In genomic region chr3:129184396-129184656, GRCh38 we compare ENCODE assay signal across 8 cellular contexts. TPM values are rescaled to one million over a fixed set of nuclear protein-coding genes. Genes with fewer than 3 reads are reported as not detected.
DNase-seq lines count a peak whose midpoint lies in the region; ATAC-seq and TF ChIP-seq lines count a peak whose summit lies in the region.

No MANE protein-coding gene starts in this region.

- TF ChIP-seq CTCF in left ventricle myocardium inferior (IDR thresholded peaks at IDR 0.05; ENCODE audit: borderline replicate concordance) = no peak

- ATAC-seq in sciatic nerve (peak; percentile 3), HG03521 (IDR thresholded peaks at IDR 0.05; ENCODE audit: unreplicated experiment) (no peak)

- H3K4me1 Mint-ChIP-seq in IgD-negative memory B cell = peaks cover 25 to 38% (median 30%) of the 10 kb centered on the region in 3 donors
- peaks cover 29% of the 10 kb centered on the region for H3K4me1 Mint-ChIP-seq in activated naive CD4-positive, alpha-beta T cell treated with anti-CD3 and anti-CD28 coated beads for 36 hours (ENCODE audit: low read depth)

- H3K36me3 ChIP-seq in left ventricle myocardium inferior = peaks cover 2% of the 10 kb centered on the region

- H3K9me3 Mint-ChIP-seq in IgD-negative memory B cell = no peaks in the 10 kb centered on the region
- no peaks in the 10 kb centered on the region for H3K9me3 Mint-ChIP-seq in activated naive CD4-positive, alpha-beta T cell treated with anti-CD3 and anti-CD28 coated beads for 36 hours

- H3K36me3 Mint-ChIP-seq in IgD-negative memory B cell = peaks cover 13% of the 10 kb centered on the region
- peaks cover 36% of the 10 kb centered on the region for H3K36me3 Mint-ChIP-seq in activated naive CD4-positive, alpha-beta T cell treated with anti-CD3 and anti-CD28 coated beads for 36 hours (ENCODE audit: low read depth)

- peak overlapping the region; percentile 92 to 99 (median 96) for H3K4me3 Mint-ChIP-seq in IgD-negative memory B cell
- peak overlapping the region; percentile 96 for H3K4me3 Mint-ChIP-seq in activated naive CD4-positive, alpha-beta T cell treated with anti-CD3 and anti-CD28 coated beads for 36 hours

- intact Hi-C loops in activated naive CD4-positive, alpha-beta T cell treated with anti-CD3 and anti-CD28 coated beads for 36 hours (cut with micrococcal nuclease) = loop anchor here (1.0 to 5.0 kb wide), 8 partner anchors 23 to 928 kb away; partner anchors contain the start of genes ACAD9, COPG1, ISY1 and RAB7A
- intact Hi-C loops in left ventricle myocardium inferior (cut with micrococcal nuclease) = no loop called here
- intact Hi-C loops in sciatic nerve (cut with DNase I) = no loop called here

- peak overlapping the region; percentile 100 for H3K27ac ChIP-seq in left ventricle myocardium inferior (replicated peaks)

- H3K9me3 ChIP-seq in left ventricle myocardium inferior (replicated peaks) = no peaks in the 10 kb centered on the region

- H3K27me3 ChIP-seq in left ventricle myocardium inferior (ENCODE audit: low read depth) = no peaks in the 10 kb centered on the region

- peaks cover 73% of the 10 kb centered on the region for H3K4me1 ChIP-seq in left ventricle myocardium inferior

- CTCF ChIA-PET in activated naive CD4-positive, alpha-beta T cell treated with anti-CD3 and anti-CD28 coated beads for 36 hours (lab: Charles Lee) = interaction anchor here (2.2 kb wide), 1 partner anchor 22 kb away, joined by 13 read pairs; no protein-coding TSS in a partner anchor

- peak overlapping the region; percentile 82 to 99 (median 98) for H3K27ac Mint-ChIP-seq in IgD-negative memory B cell
- peak overlapping the region; percentile 95 for H3K27ac Mint-ChIP-seq in activated naive CD4-positive, alpha-beta T cell treated with anti-CD3 and anti-CD28 coated beads for 36 hours

- peak; percentile 39 to 40 for DNase-seq in NCI-H524 (lab: John Stamatoyannopoulos, UW)
- no peak for DNase-seq in NCI-H524 treated with DMSO at 0.1 percent for 48 hours (lab: John Stamatoyannopoulos, UW)
- peak; percentile 24 for DNase-seq in activated naive CD4-positive, alpha-beta T cell treated with anti-CD3 and anti-CD28 coated beads for 36 hours
- no peak for DNase-seq in left ventricle myocardium inferior
- DNase-seq in sciatic nerve (ENCODE audit: low spot score) = no peak
- no peak for DNase-seq in NCI-H187 treated with DMSO at 0.1 percent for 48 hours (lab: John Stamatoyannopoulos, UW)

- H3K4me3 ChIP-seq in left ventricle myocardium inferior = peak overlapping the region; percentile 99

- no peaks in the 10 kb centered on the region for H3K27me3 Mint-ChIP-seq in IgD-negative memory B cell
- no peaks in the 10 kb centered on the region for H3K27me3 Mint-ChIP-seq in activated naive CD4-positive, alpha-beta T cell treated with anti-CD3 and anti-CD28 coated beads for 36 hours (ENCODE audit: low read depth)

RNA-seq across cellular contexts. Expression of gene CNBP, which starts 0.6 kb away (rescaled TPM):
- polyA plus RNA-seq in IgD-negative memory B cell = 790 TPM
- 100 to 1,000 TPM; 490 to 500 TPM for total RNA-seq in activated naive CD4-positive, alpha-beta T cell treated with anti-CD3 and anti-CD28 coated beads for 36 hours
- total RNA-seq in left ventricle myocardium inferior = 490 TPM
- total RNA-seq in sciatic nerve = 321 TPM

RNA-seq across cellular contexts. Expression of gene ISY1, which starts 23.5 kb away (rescaled TPM):
- 71.9 TPM for polyA plus RNA-seq in IgD-negative memory B cell
- 10 to 100 TPM; 56.8 to 65.4 TPM for total RNA-seq in activated naive CD4-positive, alpha-beta T cell treated with anti-CD3 and anti-CD28 coated beads for 36 hours
- total RNA-seq in left ventricle myocardium inferior (21.3 TPM), sciatic nerve (31.9 TPM)

Comparison
In these comparisons a context has a peak if more than half of its experiments do, and no peak if none do; other contexts are left out.
1. DNase-seq: peak in NCI-H524 (2 of 2) and activated naive CD4-positive, alpha-beta T cell treated with anti-CD3 and anti-CD28 coated beads for 36 hours (single experiment); none in NCI-H524 treated with DMSO at 0.1 percent for 48 hours (single experiment), left ventricle myocardium inferior (single experiment), sciatic nerve (single experiment) and NCI-H187 treated with DMSO at 0.1 percent for 48 hours (single experiment).